Comparison of ENCODE assay signal across 18 cellular contexts in genomic region chr17:78492116-78492799, GRCh38.
DNase-seq lines count a peak whose midpoint lies in the region; ATAC-seq, FAIRE-seq and TF ChIP-seq lines count a peak whose summit lies in the region.
"Had no signal": no experiment of that assay in that cellular context is flagged by ENCODE, and none has a peak within 500 bp of the region (broad histone marks: within the 10 kb centered on the region; RNA-seq: fewer than 3 reads in every experiment).

No MANE protein-coding gene starts in this region.

- H3K27ac ChIP-seq in IMR-90 (ENCODE audit: insufficient read depth, low read length) (no peak overlapping the region), K562 (ENCODE audit: extremely low read depth, low read depth, low read length) (no peak overlapping the region), neuronal stem cell (replicated peaks; ENCODE audit: low read length) (no peak overlapping the region), heart left ventricle (no peak overlapping the region)
- H3K27ac ChIP-seq: C4-2B had no signal

- H3K4me3 ChIP-seq in BE2C (ENCODE audit: low read depth, low read length) (no peak overlapping the region), IMR-90 (ENCODE audit: insufficient read depth, low read depth, low read length) (no peak overlapping the region), K562 (no peak overlapping the region), neuronal stem cell (ENCODE audit: low read length in 2 of 2) (no peak overlapping the region), heart left ventricle (no peak overlapping the region)

- no peak overlapping the region for H2AK5ac ChIP-seq in IMR-90 (ENCODE audit: low read depth, low read length)
- H2AK5ac ChIP-seq in neuronal stem cell (ENCODE audit: low read depth, low read length) = peak overlapping the region; percentile 16

- POLR2A ChIA-PET in IMR-90 (lab: Charles Lee; ENCODE audit: unreplicated experiment) (interaction anchor here (0.6 kb wide), 1 partner anchor 138 kb away, joined by 4 read pairs; no protein-coding TSS in a partner anchor), K562 (lab: Yijun Ruan, JAX) (no interaction called here)

- H3K36me3 ChIP-seq in BE2C (no peaks in the 10 kb centered on the region), IMR-90 (ENCODE audit: control insufficient read depth, insufficient read depth, low read length) (no peaks in the 10 kb centered on the region), K562 (ENCODE audit: control insufficient read depth, insufficient read depth, low read length) (no peaks in the 10 kb centered on the region), neuronal stem cell (replicated peaks in 1 of 2; ENCODE audit: control insufficient read depth in 2 of 2, insufficient read depth in 2 of 2, low read length in 2 of 2) (no peaks in the 10 kb centered on the region), heart left ventricle (no peaks in the 10 kb centered on the region)

- H2BK12ac ChIP-seq in neuronal stem cell (ENCODE audit: low read length) = no peak overlapping the region

- BruUV-seq in IMR-90 (replicated peaks; lab: Mats Ljungman, UMichigan) = no TSS peak
- BruUV-seq in K562 (replicated peaks; lab: Mats Ljungman, UMichigan) = no TSS peak

- H3K9ac ChIP-seq in IMR-90 (ENCODE audit: low read depth, low read length) (no peak overlapping the region), K562 (ENCODE audit: insufficient read depth in 1 of 2, low read depth in 2 of 2, low read length in 2 of 2) (no peak overlapping the region; a peak in 1 of 4 replicates), neuronal stem cell (ENCODE audit: low read depth, low read length, poor library complexity) (peak overlapping the region; percentile 9)

- 85% methylated on average over 12 of the region's 26 CpGs; no CpG with 5 or more reads in 1 of the 2 experiments for WGBS in IMR-90 (ENCODE audit: extremely low coverage in 2 of 2, insufficient read length in 1 of 2), 2 experiments
- WGBS in K562 (ENCODE audit: insufficient coverage, low coverage, missing lambda C conversion rate) = 3% methylated on average over 21 of the region's 26 CpGs
- WGBS in neuronal stem cell (ENCODE audit: extremely low coverage in 2 of 2, insufficient read length in 2 of 2, insufficient replicate concordance in 1 of 2), 2 donors = no CpG with 5 or more reads among the region's 26 CpGs
- 88 to 94% (median 93%) methylated on average over 26 of the region's 26 CpGs for WGBS in heart left ventricle, 4 donors

- H3K27me3 ChIP-seq in BE2C = no peaks in the 10 kb centered on the region
- peaks cover 22% of the 10 kb centered on the region; the same call in 1 of the 2 replicates for H3K27me3 ChIP-seq in IMR-90 (ENCODE audit: control insufficient read depth, insufficient read depth, low read length)
- peaks cover 57 to 82% of the 10 kb centered on the region in 2 experiments for H3K27me3 ChIP-seq in K562 (ENCODE audit: control insufficient read depth in 2 of 2, insufficient read depth in 2 of 2, low read length in 2 of 2)
- H3K27me3 ChIP-seq in neuronal stem cell (ENCODE audit: control insufficient read depth in 3 of 3, insufficient read depth in 3 of 3, low read depth in 1 of 3, low read length in 3 of 3) = peaks cover 0 to 39% (median 0%) of the 10 kb centered on the region in 3 experiments
- no peaks in the 10 kb centered on the region for H3K27me3 ChIP-seq in heart left ventricle

- no peak overlapping the region for H3K23ac ChIP-seq in IMR-90 (ENCODE audit: low read depth, low read length)
- peak overlapping the region; percentile 77 for H3K23ac ChIP-seq in neuronal stem cell (ENCODE audit: low read depth, low read length, poor library complexity)

- H3K79me1 ChIP-seq in IMR-90 (ENCODE audit: low read depth in 1 of 2, low read length in 2 of 2) (no peaks in the 10 kb centered on the region), neuronal stem cell (ENCODE audit: low read depth, low read length) (no peaks in the 10 kb centered on the region)

- TF ChIP-seq CTCF in BE2C (IDR thresholded peaks at IDR 0.05; ENCODE audit: low read depth, low read length) (0 out of 2 replicates have a peak, but pooled peaks have one; percentile 9), IMR-90 (conservative IDR thresholded peaks at IDR 0.05; ENCODE audit: low read depth, low read length) (no peak), K562 (IDR thresholded peaks at IDR 0.05 in 2 of 3, conservative IDR thresholded peaks at IDR 0.05 in 1 of 3; ENCODE audit: insufficient read depth in 2 of 3, low read depth in 1 of 3, low read length in 3 of 3) (no peak), heart left ventricle (IDR thresholded peaks at IDR 0.05) (no peak)

- no peak overlapping the region for H3K56ac ChIP-seq in IMR-90 (ENCODE audit: extremely low read depth, insufficient read depth, low read length)

- H3K18ac ChIP-seq in IMR-90 (ENCODE audit: low read depth, low read length) = no peak overlapping the region
- H3K18ac ChIP-seq in neuronal stem cell (ENCODE audit: low read length) = peak overlapping the region; percentile 20

- H2AFZ ChIP-seq in IMR-90 (replicated peaks; ENCODE audit: low read length, poor library complexity) (peak overlapping the region; percentile 43), K562 (ENCODE audit: low read depth, low read length) (no peak overlapping the region), neuronal stem cell (ENCODE audit: low read length) (no peak overlapping the region)

- no peak overlapping the region for H2BK120ac ChIP-seq in IMR-90 (ENCODE audit: low read depth, low read length)
- H2BK120ac ChIP-seq in neuronal stem cell (ENCODE audit: low read depth, low read length) = no peak overlapping the region

- H3K4me2 ChIP-seq in IMR-90 (ENCODE audit: low read depth, low read length) (no peak overlapping the region), K562 (ENCODE audit: insufficient read depth, low read length) (no peak overlapping the region), neuronal stem cell (ENCODE audit: insufficient read depth, low read length, poor library complexity, severe bottlenecking) (no peak overlapping the region)

- no peak for DNase-seq in BE2C
- no peak for DNase-seq in IMR-90
- no peak for DNase-seq in K562 (ENCODE audit: extremely low read depth in 1 of 4, low spot score in 3 of 4)
- no peak for DNase-seq in neuronal stem cell (ENCODE audit: low spot score)
- DNase-seq in activated T-cell treated with anti-CD3 and anti-CD28 coated beads, Interleukin-2, amount 50 U/mL, for 1 hour = no peak
- DNase-seq in heart left ventricle = no peak
- no peak for DNase-seq in NCI-H748 treated with DMSO at 0.1 percent for 48 hours (lab: John Stamatoyannopoulos, UW)
- DNase-seq: CD4-positive, alpha-beta memory T cell; DMS79; EL; KBM-7 had no signal

- H3K79me2 ChIP-seq in K562 (ENCODE audit: control insufficient read depth, insufficient read depth, low read length) = no peaks in the 10 kb centered on the region

- H2AK9ac ChIP-seq in IMR-90 (replicated peaks; ENCODE audit: low read depth, low read length, poor library complexity) = no peak overlapping the region

- in situ Hi-C loops in IMR-90 (cut with MboI; ENCODE audit: low sequenced_read_pairs) = loop anchor here (25.0 kb wide), 1 partner anchor 470 kb away; no protein-coding TSS in a partner anchor
- in situ Hi-C loops in K562 (cut with MboI) = no loop called here

- TF ChIP-seq POLR2A in IMR-90 (IDR thresholded peaks at IDR 0.05; ENCODE audit: low read depth, low read length) (no peak), K562 (conservative IDR thresholded peaks at IDR 0.05) (no peak), heart left ventricle (IDR thresholded peaks at IDR 0.05) (no peak)

- no peak overlapping the region for H2BK20ac ChIP-seq in IMR-90 (ENCODE audit: low read depth, low read length)

- no peak overlapping the region for H2BK5ac ChIP-seq in IMR-90 (ENCODE audit: low read depth, low read length, poor library complexity, severe bottlenecking)
- no peak overlapping the region for H2BK5ac ChIP-seq in neuronal stem cell (ENCODE audit: low read length)

- H3K4me1 ChIP-seq in BE2C (no peaks in the 10 kb centered on the region), IMR-90 (ENCODE audit: control insufficient read depth, insufficient read depth, low read length) (no peaks in the 10 kb centered on the region), K562 (replicated peaks in 1 of 2; ENCODE audit: control insufficient read depth in 2 of 2, insufficient read depth in 2 of 2, low read length in 2 of 2) (peaks cover 0 to 13% of the 10 kb centered on the region in 2 experiments; a peak in 2 of 5 replicates), neuronal stem cell (ENCODE audit: control insufficient read depth in 2 of 2, insufficient read depth in 1 of 2, low read depth in 1 of 2, low read length in 2 of 2) (peaks cover 4 to 6% of the 10 kb centered on the region in 2 donors), heart left ventricle (peaks cover 0 to 9% (median 1%) of the 10 kb centered on the region in 12 donors)

- no peak for FAIRE-seq in K562 (lab: Jason Lieb, UNC)
- FAIRE-seq: G401.6, GM12892, GM19239, H54, HTR-8/SVneo had no signal

- intact Hi-C loops in IMR-90 (cut with micrococcal nuclease) = loop anchor here (10.0 kb wide), 1 partner anchor 333 kb away; no protein-coding TSS in a partner anchor
- intact Hi-C loops in K562 (cut with micrococcal nuclease) = no loop called here
- intact Hi-C loops in heart left ventricle (cut with DNase I) = loop anchor here in 5 of 10 donors (10.0 kb wide), 3 partner anchors 113 to 483 kb away; partner anchors contain the start of gene LGALS3BP (in 1 of the 5)

- no peak for TF ChIP-seq EP300 in K562 (IDR thresholded peaks at IDR 0.05; ENCODE audit: low read length)

- CTCF ChIA-PET in IMR-90 (lab: Yijun Ruan, JAX) = interaction anchor here (0.9 kb wide), 1 partner anchor 12 kb away, joined by 4 read pairs; no protein-coding TSS in a partner anchor
- CTCF ChIA-PET in K562 (lab: Yijun Ruan, JAX; ENCODE audit: low intra/inter-chr PET ratio) = interaction anchor here (0.6 kb wide), 1 partner anchor 295 kb away, joined by 3 read pairs; no protein-coding TSS in a partner anchor

- H3K14ac ChIP-seq in IMR-90 (replicated peaks; ENCODE audit: low read depth, low read length) = no peak overlapping the region
- peak overlapping the region; percentile 63 for H3K14ac ChIP-seq in neuronal stem cell (ENCODE audit: low read length)

- TF ChIP-seq RAD21 in IMR-90 (IDR thresholded peaks at IDR 0.05; ENCODE audit: low read length) (no peak), K562 (CRISPR knock-in tag; conservative IDR thresholded peaks at IDR 0.05 in 1 of 2, IDR thresholded peaks at IDR 0.05 in 1 of 2) (no peak)

- H4K91ac ChIP-seq in IMR-90 (ENCODE audit: insufficient read depth, low read depth, low read length) (no peak overlapping the region), neuronal stem cell (ENCODE audit: low read depth, low read length, poor library complexity) (no peak overlapping the region)

- H3K9me1 ChIP-seq in IMR-90 (ENCODE audit: insufficient read depth, low read length) (no peaks in the 10 kb centered on the region), K562 (ENCODE audit: control insufficient read depth, insufficient read depth, low read length) (no peaks in the 10 kb centered on the region)

- H3K4ac ChIP-seq in IMR-90 (ENCODE audit: low read depth, low read length) = no peak overlapping the region
- H3K4ac ChIP-seq in neuronal stem cell (ENCODE audit: low read length) = peak overlapping the region; percentile 38

- dilution Hi-C loops in IMR-90 (cut with HindIII; ENCODE audit: low sequenced_read_pairs, unreplicated experiment) = no loop called here

- no peaks in the 10 kb centered on the region for H3K9me3 ChIP-seq in BE2C
- no peaks in the 10 kb centered on the region for H3K9me3 ChIP-seq in IMR-90 (ENCODE audit: control insufficient read depth, insufficient read depth, low read length)
- H3K9me3 ChIP-seq in K562 (replicated peaks; ENCODE audit: control insufficient read depth, insufficient read depth, low read depth, low read length) = no peaks in the 10 kb centered on the region
- H3K9me3 ChIP-seq in neuronal stem cell (replicated peaks in 1 of 2; ENCODE audit: control insufficient read depth in 2 of 2, insufficient read depth in 1 of 2, low read depth in 1 of 2, low read length in 2 of 2) = no peaks in the 10 kb centered on the region
- H3K9me3 ChIP-seq in heart left ventricle = no peaks in the 10 kb centered on the region

- H4K5ac ChIP-seq in IMR-90 (ENCODE audit: low read depth, low read length) = no peak overlapping the region

- no peak overlapping the region for H4K8ac ChIP-seq in IMR-90 (ENCODE audit: low read depth in 2 of 2, low read length in 2 of 2)
- H4K8ac ChIP-seq in neuronal stem cell (ENCODE audit: low read depth, low read length) = no peak overlapping the region

- ATAC-seq in IMR-90 (ENCODE audit: low read depth) (no peak), K562 (no peak), heart left ventricle (no peak), GM18511 (IDR thresholded peaks at IDR 0.05; ENCODE audit: unreplicated experiment) (no peak)

- no peak overlapping the region for H2BK15ac ChIP-seq in IMR-90 (ENCODE audit: low read depth, low read length)
- H2BK15ac ChIP-seq in neuronal stem cell (ENCODE audit: low read length) = peak overlapping the region; percentile 25

- H4K20me1 ChIP-seq in IMR-90 (ENCODE audit: insufficient read depth, low read length) = no peaks in the 10 kb centered on the region
- H4K20me1 ChIP-seq in K562 (replicated peaks; ENCODE audit: control insufficient read depth, insufficient read depth, low read length) = peaks cover 12% of the 10 kb centered on the region
